In genomic region chr3:79810529-79810928, GRCh38 we compare ENCODE assay signal across 24 cellular contexts. TPM values are rescaled to one million over a fixed set of nuclear protein-coding genes. Genes with fewer than 3 reads are reported as not detected.
DNase-seq lines count a peak whose midpoint lies in the region; ATAC-seq, FAIRE-seq and TF ChIP-seq lines count a peak whose summit lies in the region.
"Had no signal": no experiment of that assay in that cellular context is flagged by ENCODE, and none has a peak within 500 bp of the region (broad histone marks: within the 10 kb centered on the region; RNA-seq: fewer than 3 reads in every experiment).

No MANE protein-coding gene starts in this region.

- DNase-seq in SK-N-SH: no peak
- peak; percentile 15 for DNase-seq in dermis blood vessel endothelial cell
- peak; percentile 3 for DNase-seq in smooth muscle cell of the brain vasculature (ENCODE audit: low read depth, low spot score)
- DNase-seq in urothelium cell line (ENCODE audit: low spot score): no peak
- no peak for DNase-seq in prostate gland (ENCODE audit: low spot score)
- DNase-seq in MM.1S: no peak
- DNase-seq: AML-193; Caco-2; CD4-positive, alpha-beta T cell; DMS153; DMS79; GDM1; GOT3; H7; HFFc6 had no signal

- TF ChIP-seq EP300 in SK-N-SH (IDR thresholded peaks at IDR 0.05; ENCODE audit: borderline replicate concordance in 1 of 2, low read depth in 1 of 2, low read length in 1 of 2): no peak

- no peak overlapping the region for H3K4me2 ChIP-seq in SK-N-SH
- H3K4me2 ChIP-seq in MM.1S (ENCODE audit: low read depth, low read length): no peak overlapping the region
- H3K4me2 ChIP-seq: A549 had no signal

- no peak for TF ChIP-seq CTCF in SK-N-SH (IDR thresholded peaks at IDR 0.05)
- no peak for TF ChIP-seq CTCF in prostate gland (IDR thresholded peaks at IDR 0.05)
- no peak for TF ChIP-seq CTCF in MM.1S (IDR thresholded peaks at IDR 0.05; ENCODE audit: low read length)

- POLR2A ChIA-PET in SK-N-SH (lab: Yijun Ruan, JAX): no interaction called here

- no peak for TF ChIP-seq POLR2A in prostate gland (IDR thresholded peaks at IDR 0.05)

- no peaks in the 10 kb centered on the region for H3F3A ChIP-seq in SK-N-SH (replicated peaks; ENCODE audit: insufficient read depth)
- no peaks in the 10 kb centered on the region for H3F3A ChIP-seq in MM.1S (ENCODE audit: insufficient read depth, low read length)

- intact Hi-C loops in prostate gland (cut with DNase I): no loop called here

- H3K4me3 ChIP-seq in SK-N-SH (ENCODE audit: low read depth in 2 of 2, low read length in 1 of 2) (no peak overlapping the region), prostate gland (no peak overlapping the region), MM.1S (ENCODE audit: low read length) (no peak overlapping the region)
- H3K4me3 ChIP-seq: A549 had no signal

- peak; percentile 84 for FAIRE-seq in islet of Langerhans (lab: Jason Lieb, UNC)
- no peak for FAIRE-seq in urothelium cell line (lab: Jason Lieb, UNC)
- FAIRE-seq: A549, GM12892, GM18507, HepG2 had no signal

- H3K4me1 ChIP-seq in SK-N-SH (ENCODE audit: control insufficient read depth in 1 of 2, insufficient read depth in 2 of 2, low read depth in 1 of 2, low read length in 1 of 2): peaks cover 0 to 8% of the 10 kb centered on the region in 2 experiments; a peak in 2 of 4 replicates
- no peaks in the 10 kb centered on the region for H3K4me1 ChIP-seq in prostate gland (replicated peaks)
- H3K4me1 ChIP-seq in MM.1S (ENCODE audit: low read length): no peaks in the 10 kb centered on the region
- H3K4me1 ChIP-seq: A549, Caco-2 had no signal

- no peak for ATAC-seq in SK-N-SH treated with all-trans-retinoic acid at 6 μM for 48 hours
- ATAC-seq: A549, HCT116, HepG2 had no signal

- H4K20me1 ChIP-seq in SK-N-SH (ENCODE audit: insufficient read depth) (no peaks in the 10 kb centered on the region), MM.1S (ENCODE audit: insufficient read depth, low read length) (no peaks in the 10 kb centered on the region)

- TF ChIP-seq RAD21 in SK-N-SH (IDR thresholded peaks at IDR 0.05; ENCODE audit: low read length): no peak

- H3K9me2 ChIP-seq in SK-N-SH (no peaks in the 10 kb centered on the region), MM.1S (replicated peaks; ENCODE audit: insufficient read depth, low read length) (no peaks in the 10 kb centered on the region)

- CTCF ChIA-PET in SK-N-SH (lab: Yijun Ruan, JAX): no interaction called here

- H3K27me3 ChIP-seq in SK-N-SH (ENCODE audit: insufficient read depth) (no peaks in the 10 kb centered on the region), prostate gland (replicated peaks; ENCODE audit: insufficient read depth) (no peaks in the 10 kb centered on the region), MM.1S (replicated peaks; ENCODE audit: insufficient read depth, low read length) (no peaks in the 10 kb centered on the region)

- peak overlapping the region in 1 of 2 experiments; percentile 48; a peak in 1 of 4 replicates for H3K27ac ChIP-seq in SK-N-SH (ENCODE audit: low read depth in 2 of 2, low read length in 1 of 2)
- no peak overlapping the region for H3K27ac ChIP-seq in prostate gland
- no peak overlapping the region for H3K27ac ChIP-seq in MM.1S (ENCODE audit: low read length)
- H3K27ac ChIP-seq: 22Rv1, A549, C4-2B had no signal

- H2AFZ ChIP-seq in SK-N-SH (ENCODE audit: low read depth): no peak overlapping the region
- H2AFZ ChIP-seq in MM.1S (ENCODE audit: low read length): no peak overlapping the region

- H3K79me2 ChIP-seq in SK-N-SH (ENCODE audit: insufficient read depth) (no peaks in the 10 kb centered on the region), MM.1S (ENCODE audit: low read length) (no peaks in the 10 kb centered on the region)

- WGBS in SK-N-SH (ENCODE audit: low lambda C conversion rate): 3% methylated on average over 1 of the region's 1 CpG
- 29% methylated on average over 1 of the region's 1 CpG for WGBS in prostate gland

- no peaks in the 10 kb centered on the region for H3K9me3 ChIP-seq in SK-N-SH
- H3K9me3 ChIP-seq in prostate gland: no peaks in the 10 kb centered on the region
- H3K9me3 ChIP-seq in MM.1S (replicated peaks; ENCODE audit: insufficient read depth, low read length): no peaks in the 10 kb centered on the region
- H3K9me3 ChIP-seq: Caco-2 had no signal

- H3K9ac ChIP-seq in SK-N-SH (no peak overlapping the region), MM.1S (ENCODE audit: low read length) (no peak overlapping the region)

- H3K36me3 ChIP-seq in SK-N-SH (replicated peaks in 1 of 2; ENCODE audit: control insufficient read depth in 1 of 2, insufficient read depth in 2 of 2, low read length in 1 of 2): no peaks in the 10 kb centered on the region
- no peaks in the 10 kb centered on the region for H3K36me3 ChIP-seq in prostate gland
- no peaks in the 10 kb centered on the region for H3K36me3 ChIP-seq in MM.1S (replicated peaks; ENCODE audit: insufficient read depth, low read length)

TF ChIP-seq in SK-N-SH treated with all-trans-retinoic acid at 6 μM for 48 hours, 23 proteins besides CTCF, POLR2A, EP300 and RAD21:
- TF ChIP-seq ESRRG (CRISPR knock-in tag; IDR thresholded peaks at IDR 0.05) (no peak), ISL1 (CRISPR knock-in tag; IDR thresholded peaks at IDR 0.05) (0 out of 2 replicates have a peak, but pooled peaks have one; percentile 7), TSHZ2 (CRISPR knock-in tag; IDR thresholded peaks at IDR 0.05) (no peak)
TF ChIP-seq in SK-N-SH treated with all-trans-retinoic acid at 6 μM for 48 hours: peak in this region for 1.

TF ChIP-seq in SK-N-SH, 30 proteins besides CTCF, POLR2A, EP300 and RAD21 (continues in another document):
- TF ChIP-seq POLR2AphosphoS5 (IDR thresholded peaks at IDR 0.05; ENCODE audit: low read depth, low read length) (no peak), IRF3 (IDR thresholded peaks at IDR 0.05; ENCODE audit: low read depth, low read length) (no peak), MAX (IDR thresholded peaks at IDR 0.05; ENCODE audit: low read depth) (no peak), REST (IDR thresholded peaks at IDR 0.05; ENCODE audit: low read depth, low read length) (no peak), EZH2phosphoT487 (IDR thresholded peaks at IDR 0.05; ENCODE audit: borderline replicate concordance, low read depth) (no peak), ELF1 (IDR thresholded peaks at IDR 0.05) (no peak), RCOR1 (IDR thresholded peaks at IDR 0.05; ENCODE audit: low read length) (no peak), PBX3 (IDR thresholded peaks at IDR 0.05) (no peak), CHD2 (IDR thresholded peaks at IDR 0.05; ENCODE audit: low read length, partially characterized antibody) (no peak), FOXJ3 (CRISPR knock-in tag; IDR thresholded peaks at IDR 0.05) (no peak), TAF1 (IDR thresholded peaks at IDR 0.05; ENCODE audit: borderline replicate concordance, low read depth, low read length) (no peak), RFX5 (IDR thresholded peaks at IDR 0.05; ENCODE audit: low read length) (no peak), JUND (IDR thresholded peaks at IDR 0.05) (no peak)

RNA-seq across cellular contexts. Expression of gene ROBO1, which starts 42.7 kb away (rescaled TPM):
- polyA plus RNA-seq in SK-N-SH (2012; rRNA removed): 22.2 and 22.7 TPM in 2 replicates
- 30.7 and 32.6 TPM in 2 replicates for polyA plus RNA-seq in SK-N-SH (2012; cell fraction: cytosol; rRNA removed)
- 17.7 and 29.2 TPM in 2 replicates for polyA plus RNA-seq in SK-N-SH (2012; cell fraction: nucleus; rRNA removed)
- total RNA-seq in dermis blood vessel endothelial cell: 0.47 and 1.0 TPM in 2 replicates
- 10 to 100 TPM; 37.6 to 50.8 TPM for total RNA-seq in prostate gland

Comparison
In these comparisons a context has a peak if more than half of its experiments do, and no peak if none do; other contexts are left out.
1. DNase-seq: peak in dermis blood vessel endothelial cell (single experiment) and smooth muscle cell of the brain vasculature (single experiment); none in SK-N-SH (single experiment), urothelium cell line (single experiment), prostate gland (single experiment) and MM.1S (single experiment).
2. RNA of gene ROBO1, which starts 42.7 kb away (total RNA-seq): 37.6 to 50.8 TPM in prostate gland; 0.47 to 1.0 TPM in dermis blood vessel endothelial cell; every median in the first group is over 10 times any median in the second.